1 cellular context compared by ENCODE assay signal in the genomic region with DNA sequence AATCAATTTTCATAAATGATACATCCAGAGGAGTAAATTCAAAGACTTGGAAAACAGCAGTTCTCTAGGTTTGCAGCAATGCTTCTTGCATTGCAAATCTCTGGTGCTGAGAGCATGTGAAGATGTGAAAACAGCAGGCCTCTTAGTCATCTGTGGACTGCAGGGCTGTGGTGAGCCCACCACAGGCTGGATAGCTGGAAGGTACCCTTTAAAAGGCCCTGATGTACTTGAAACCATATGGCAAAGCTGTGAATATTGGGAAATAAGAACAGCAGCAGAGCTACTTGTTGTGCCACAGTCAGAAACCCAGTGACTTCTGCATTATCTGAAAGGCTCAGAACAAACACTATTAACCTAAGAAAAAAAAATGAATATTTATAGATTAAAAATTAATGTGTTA.
TF ChIP-seq lines count a peak whose summit lies in the region.

No MANE protein-coding gene starts in this region.

TF ChIP-seq in IMR-90, 13 proteins besides CTCF, POLR2A, EP300 and RAD21 (continued from another document):
- TF ChIP-seq ELK1 (IDR thresholded peaks at IDR 0.05; ENCODE audit: borderline replicate concordance, low read depth, low read length) (no peak), NFE2L2 (IDR thresholded peaks at IDR 0.05; ENCODE audit: low read depth, low read length) (no peak), MAZ (IDR thresholded peaks at IDR 0.05; ENCODE audit: borderline replicate concordance, low read depth, low read length) (no peak), MAFK (IDR thresholded peaks at IDR 0.05; ENCODE audit: low read depth, low read length) (no peak), MXI1 (IDR thresholded peaks at IDR 0.05; ENCODE audit: borderline replicate concordance, low read depth, low read length) (no peak), SMC3 (IDR thresholded peaks at IDR 0.05; ENCODE audit: low read depth, low read length) (no peak)
- TF ChIP-seq, protein P1, sequence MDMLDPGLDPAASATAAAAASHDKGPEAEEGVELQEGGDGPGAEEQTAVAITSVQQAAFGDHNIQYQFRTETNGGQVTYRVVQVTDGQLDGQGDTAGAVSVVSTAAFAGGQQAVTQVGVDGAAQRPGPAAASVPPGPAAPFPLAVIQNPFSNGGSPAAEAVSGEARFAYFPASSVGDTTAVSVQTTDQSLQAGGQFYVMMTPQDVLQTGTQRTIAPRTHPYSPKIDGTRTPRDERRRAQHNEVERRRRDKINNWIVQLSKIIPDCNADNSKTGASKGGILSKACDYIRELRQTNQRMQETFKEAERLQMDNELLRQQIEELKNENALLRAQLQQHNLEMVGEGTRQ (IDR thresholded peaks at IDR 0.05; ENCODE audit: low read depth, low read length), result no peak
